Comparison of ENCODE assay signal across 8 cellular contexts in the genomic region with DNA sequence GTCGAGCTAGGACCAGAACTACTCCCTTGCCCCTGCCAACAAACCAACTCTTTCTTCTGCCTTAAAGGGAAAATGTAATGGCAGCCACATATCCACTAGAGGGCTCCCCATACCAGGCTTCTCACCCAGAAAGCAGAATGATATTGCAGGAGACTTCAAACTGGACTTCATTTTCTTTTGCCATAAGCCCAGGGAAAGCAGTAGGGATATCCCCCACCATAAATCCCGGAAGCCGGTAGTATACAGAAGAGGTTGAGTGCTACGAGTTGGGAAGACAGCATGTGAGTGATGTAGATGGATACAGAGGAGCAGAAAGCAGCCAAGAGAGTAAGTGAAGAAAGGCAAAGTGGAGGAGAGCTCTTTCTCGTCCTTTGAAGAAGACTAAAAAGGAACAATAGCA. TPM values are rescaled to one million over a fixed set of nuclear protein-coding genes. Genes with fewer than 3 reads are reported as not detected.
A peak's percentile ranks its signal among the peaks of the same experiment; 100 is the strongest.
DNase-seq lines count a peak whose midpoint lies in the region; ATAC-seq, FAIRE-seq and TF ChIP-seq lines count a peak whose summit lies in the region.

No MANE protein-coding gene starts in this region.

- H3K36me3 ChIP-seq in H7 (replicated peaks; ENCODE audit: control insufficient read depth, insufficient read depth, low read length) (peaks cover 2% of the 10 kb centered on the region; the same call in 1 of the 2 replicates), liver (ENCODE audit: control insufficient read depth in 4 of 4, insufficient read depth in 3 of 4, low read depth in 1 of 4, low read length in 3 of 4) (no peaks in the 10 kb centered on the region)

- ATAC-seq in HG02938 (IDR thresholded peaks at IDR 0.05; ENCODE audit: unreplicated experiment), result no peak

- 18% methylated on average over 5 of the region's 5 CpGs for WGBS in liver

- no peak overlapping the region for H3K27ac ChIP-seq in liver (ENCODE audit: low read depth in 1 of 2, low read length in 2 of 2)

- H3K4me3 ChIP-seq in H7 (ENCODE audit: insufficient read depth, low read depth, low read length) (no peak overlapping the region), liver (ENCODE audit: low read depth in 1 of 3, low read length in 3 of 3) (no peak overlapping the region)

- TF ChIP-seq RAD21 in liver (IDR thresholded peaks at IDR 0.05), result peak; percentile 100

- peak; percentile 18 for FAIRE-seq in colon (lab: Jason Lieb, UNC)

- H3K4me1 ChIP-seq in liver (ENCODE audit: control insufficient read depth in 4 of 4, insufficient read depth in 4 of 4, low read length in 3 of 4), result peaks cover 0 to 3% (median 0%) of the 10 kb centered on the region in 4 donors

- peak; percentile 85 for DNase-seq in AML-193 (lab: John Stamatoyannopoulos, UW)
- DNase-seq in H7, result peak; percentile 70
- DNase-seq in NCI-H446 treated with DMSO at 0.1 percent for 48 hours (lab: John Stamatoyannopoulos, UW), result peak; percentile 42
- DNase-seq in activated CD4-positive, alpha-beta T cell treated with anti-CD3 and anti-CD28 coated beads for 1 hour, result peak; percentile 24
- DNase-seq in stimulated activated CD4-positive, alpha-beta T cell treated with anti-CD3 and anti-CD28 coated beads, TNF-alpha, amount 100 ng/mL, for 24 hours (ENCODE audit: low read depth in 3 of 3), result peak; percentile 9 to 27 (median 17)

- peaks cover 0 to 3% (median 0%) of the 10 kb centered on the region in 4 donors for H3K9me3 ChIP-seq in liver (ENCODE audit: control insufficient read depth in 4 of 4, low read length in 3 of 4)

- H3K27me3 ChIP-seq in H7 (ENCODE audit: control insufficient read depth, insufficient read depth, low read length), result no peaks in the 10 kb centered on the region
- H3K27me3 ChIP-seq in liver (ENCODE audit: control insufficient read depth in 4 of 4, insufficient read depth in 4 of 4, low read length in 3 of 4), result no peaks in the 10 kb centered on the region

- peak; percentile 96 for TF ChIP-seq CTCF in liver (IDR thresholded peaks at IDR 0.05; ENCODE audit: low read depth, low read length, missing input control)

- H3K9ac ChIP-seq in liver (ENCODE audit: low read depth in 1 of 2, low read length in 2 of 2), result no peak overlapping the region

TF ChIP-seq in liver, 16 proteins besides CTCF, POLR2A, EP300 and RAD21:
- TF ChIP-seq NR2F2 (IDR thresholded peaks at IDR 0.05), result no peak
- TF ChIP-seq JUND (IDR thresholded peaks at IDR 0.05), result no peak
- TF ChIP-seq HNF4G (IDR thresholded peaks at IDR 0.05), result no peak
- TF ChIP-seq SP1 (IDR thresholded peaks at IDR 0.05), result no peak
- no peak for TF ChIP-seq EGR1 (IDR thresholded peaks at IDR 0.05; ENCODE audit: low read depth in 2 of 2)
- no peak for TF ChIP-seq ATF3 (IDR thresholded peaks at IDR 0.05)
- TF ChIP-seq, protein P1, sequence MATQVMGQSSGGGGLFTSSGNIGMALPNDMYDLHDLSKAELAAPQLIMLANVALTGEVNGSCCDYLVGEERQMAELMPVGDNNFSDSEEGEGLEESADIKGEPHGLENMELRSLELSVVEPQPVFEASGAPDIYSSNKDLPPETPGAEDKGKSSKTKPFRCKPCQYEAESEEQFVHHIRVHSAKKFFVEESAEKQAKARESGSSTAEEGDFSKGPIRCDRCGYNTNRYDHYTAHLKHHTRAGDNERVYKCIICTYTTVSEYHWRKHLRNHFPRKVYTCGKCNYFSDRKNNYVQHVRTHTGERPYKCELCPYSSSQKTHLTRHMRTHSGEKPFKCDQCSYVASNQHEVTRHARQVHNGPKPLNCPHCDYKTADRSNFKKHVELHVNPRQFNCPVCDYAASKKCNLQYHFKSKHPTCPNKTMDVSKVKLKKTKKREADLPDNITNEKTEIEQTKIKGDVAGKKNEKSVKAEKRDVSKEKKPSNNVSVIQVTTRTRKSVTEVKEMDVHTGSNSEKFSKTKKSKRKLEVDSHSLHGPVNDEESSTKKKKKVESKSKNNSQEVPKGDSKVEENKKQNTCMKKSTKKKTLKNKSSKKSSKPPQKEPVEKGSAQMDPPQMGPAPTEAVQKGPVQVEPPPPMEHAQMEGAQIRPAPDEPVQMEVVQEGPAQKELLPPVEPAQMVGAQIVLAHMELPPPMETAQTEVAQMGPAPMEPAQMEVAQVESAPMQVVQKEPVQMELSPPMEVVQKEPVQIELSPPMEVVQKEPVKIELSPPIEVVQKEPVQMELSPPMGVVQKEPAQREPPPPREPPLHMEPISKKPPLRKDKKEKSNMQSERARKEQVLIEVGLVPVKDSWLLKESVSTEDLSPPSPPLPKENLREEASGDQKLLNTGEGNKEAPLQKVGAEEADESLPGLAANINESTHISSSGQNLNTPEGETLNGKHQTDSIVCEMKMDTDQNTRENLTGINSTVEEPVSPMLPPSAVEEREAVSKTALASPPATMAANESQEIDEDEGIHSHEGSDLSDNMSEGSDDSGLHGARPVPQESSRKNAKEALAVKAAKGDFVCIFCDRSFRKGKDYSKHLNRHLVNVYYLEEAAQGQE (IDR thresholded peaks at IDR 0.05), result no peak
- TF ChIP-seq FOXA2 (IDR thresholded peaks at IDR 0.05), result no peak
- TF ChIP-seq, protein P2, sequence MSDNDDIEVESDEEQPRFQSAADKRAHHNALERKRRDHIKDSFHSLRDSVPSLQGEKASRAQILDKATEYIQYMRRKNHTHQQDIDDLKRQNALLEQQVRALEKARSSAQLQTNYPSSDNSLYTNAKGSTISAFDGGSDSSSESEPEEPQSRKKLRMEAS (IDR thresholded peaks at IDR 0.05), result no peak
- no peak for TF ChIP-seq FOXA1 (IDR thresholded peaks at IDR 0.05)
- TF ChIP-seq RXRA (IDR thresholded peaks at IDR 0.05), result peak in 1 of 2 donors; percentile 26
- TF ChIP-seq YY1 (IDR thresholded peaks at IDR 0.05), result peak; percentile 33
- TF ChIP-seq, protein P3, sequence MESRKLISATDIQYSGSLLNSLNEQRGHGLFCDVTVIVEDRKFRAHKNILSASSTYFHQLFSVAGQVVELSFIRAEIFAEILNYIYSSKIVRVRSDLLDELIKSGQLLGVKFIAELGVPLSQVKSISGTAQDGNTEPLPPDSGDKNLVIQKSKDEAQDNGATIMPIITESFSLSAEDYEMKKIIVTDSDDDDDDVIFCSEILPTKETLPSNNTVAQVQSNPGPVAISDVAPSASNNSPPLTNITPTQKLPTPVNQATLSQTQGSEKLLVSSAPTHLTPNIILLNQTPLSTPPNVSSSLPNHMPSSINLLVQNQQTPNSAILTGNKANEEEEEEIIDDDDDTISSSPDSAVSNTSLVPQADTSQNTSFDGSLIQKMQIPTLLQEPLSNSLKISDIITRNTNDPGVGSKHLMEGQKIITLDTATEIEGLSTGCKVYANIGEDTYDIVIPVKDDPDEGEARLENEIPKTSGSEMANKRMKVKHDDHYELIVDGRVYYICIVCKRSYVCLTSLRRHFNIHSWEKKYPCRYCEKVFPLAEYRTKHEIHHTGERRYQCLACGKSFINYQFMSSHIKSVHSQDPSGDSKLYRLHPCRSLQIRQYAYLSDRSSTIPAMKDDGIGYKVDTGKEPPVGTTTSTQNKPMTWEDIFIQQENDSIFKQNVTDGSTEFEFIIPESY (IDR thresholded peaks at IDR 0.05), result no peak
- no peak for TF ChIP-seq HNF4A (conservative IDR thresholded peaks at IDR 0.05)
- TF ChIP-seq GABPA (IDR thresholded peaks at IDR 0.05 in 1 of 2, conservative IDR thresholded peaks at IDR 0.05 in 1 of 2), result no peak
- no peak for TF ChIP-seq TAF1 (conservative IDR thresholded peaks at IDR 0.05)

RNA-seq across cellular contexts. Expression of gene PLAAT5, which starts 12.1 kb away (rescaled TPM):
- total RNA-seq in H7 (2014; rRNA removed; shearing (Covaris generic)), result 29.6 and 30.0 TPM in 2 replicates
- 1 to 10 TPM in 1 of 2 donors, not detected in 1; 1.4 TPM for total RNA-seq in liver
- polyA plus RNA-seq in liver, result under 1 TPM in 1 of 2 donors, not detected in 1; 0.03 TPM

RNA-seq across cellular contexts. Expression of gene LGALS12, which starts 27.0 kb away (rescaled TPM):
- total RNA-seq in H7 (2014; rRNA removed; shearing (Covaris generic)), result 6.8 and 16.6 TPM in 2 replicates
- under 1 TPM in 1 of 2 donors, not detected in 1; 0.98 TPM for total RNA-seq in liver
- under 1 TPM in 1 of 2 donors, not detected in 1; 0.03 TPM for polyA plus RNA-seq in liver

RNA-seq across cellular contexts. Expression of gene PLAAT4, which starts 57.7 kb away (rescaled TPM):
- total RNA-seq in H7 (2014; rRNA removed; shearing (Covaris generic)), result 1.1 and 4.1 TPM in 2 replicates
- 10 to 100 TPM in 1 of 2 donors, 1 to 10 TPM in 1; 4.4 to 23.8 TPM for total RNA-seq in liver
- polyA plus RNA-seq in liver, result 10 to 100 TPM; 65.9 to 86.4 TPM

Comparison
In these comparisons a context has a peak if more than half of its experiments do, and no peak if none do; other contexts are left out.
1. DNase-seq: peak in every context shown above with its lines; median percentile 85 in AML-193; 70 in H7; 42 in NCI-H446 treated with DMSO at 0.1 percent for 48 hours; 24 in activated CD4-positive, alpha-beta T cell treated with anti-CD3 and anti-CD28 coated beads for 1 hour; 17 in stimulated activated CD4-positive, alpha-beta T cell treated with anti-CD3 and anti-CD28 coated beads, TNF-alpha, amount 100 ng/mL, for 24 hours.
2. RNA of gene PLAAT5, which starts 12.1 kb away (total RNA-seq): 29.6 to 30.0 TPM in H7; 1.4 TPM in liver; every median in the first group is over 10 times any median in the second.